1 cellular context compared by ENCODE assay signal in genomic region chr19:43902399-43902798, GRCh38.
TF ChIP-seq lines count a peak whose summit lies in the region.

No MANE protein-coding gene starts in this region.

TF ChIP-seq in GM12878, 131 proteins besides CTCF, POLR2A, EP300 and RAD21:
- TF ChIP-seq SMARCA5 (IDR thresholded peaks at IDR 0.05) (no peak), E2F8 (IDR thresholded peaks at IDR 0.05; ENCODE audit: low read depth, partially characterized antibody) (no peak), SUZ12 (IDR thresholded peaks at IDR 0.05; ENCODE audit: unreplicated experiment) (no peak), HDGF (IDR thresholded peaks at IDR 0.05) (no peak), ZNF24 (IDR thresholded peaks at IDR 0.05) (no peak), SIX5 (IDR thresholded peaks at IDR 0.05; ENCODE audit: low read depth, low read length, severe bottlenecking) (no peak), SMAD1 (IDR thresholded peaks at IDR 0.05; ENCODE audit: low read depth, partially characterized antibody) (no peak), ETV6 (conservative IDR thresholded peaks at IDR 0.05 in 1 of 2, IDR thresholded peaks at IDR 0.05 in 1 of 2; ENCODE audit: borderline replicate concordance in 1 of 2, low read depth in 1 of 2) (no peak), IKZF2 (IDR thresholded peaks at IDR 0.05) (no peak), YY1 (IDR thresholded peaks at IDR 0.05; ENCODE audit: low read depth, low read length) (no peak), RELB (IDR thresholded peaks at IDR 0.05; ENCODE audit: low read depth) (no peak), PAX8 (IDR thresholded peaks at IDR 0.05) (no peak), ATF2 (IDR thresholded peaks at IDR 0.05; ENCODE audit: low read length) (no peak), TCF3 (IDR thresholded peaks at IDR 0.05; ENCODE audit: borderline replicate concordance, insufficient read depth, low read depth, low read length) (no peak)
